ENCODE assay signal across 11 cellular contexts in the genomic region with DNA sequence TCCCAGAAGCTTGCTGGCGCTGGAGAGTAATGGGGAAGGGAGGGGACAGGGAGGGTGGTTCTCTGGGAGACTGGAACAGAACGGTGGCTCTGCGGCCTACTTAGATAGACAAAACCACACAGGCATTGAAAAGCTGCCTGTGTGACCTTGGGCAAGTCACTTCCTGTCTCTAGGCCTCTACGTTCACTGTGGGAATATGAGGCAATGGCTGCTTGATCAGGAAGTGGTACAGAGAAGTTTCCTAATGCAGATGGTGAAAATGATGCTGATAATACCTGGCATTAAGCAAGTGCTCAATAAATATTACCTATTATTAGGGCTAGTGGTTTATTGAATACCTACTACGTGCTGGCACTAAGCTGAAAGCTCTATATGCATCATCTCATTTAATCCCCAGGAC. TPM values are rescaled to one million over a fixed set of nuclear protein-coding genes. Genes with fewer than 3 reads are reported as not detected.
DNase-seq lines count a peak whose midpoint lies in the region; ATAC-seq and TF ChIP-seq lines count a peak whose summit lies in the region.
"Had no signal": no experiment of that assay in that cellular context is flagged by ENCODE, and none has a peak within 500 bp of the region (broad histone marks: within the 10 kb centered on the region; RNA-seq: fewer than 3 reads in every experiment).

No MANE protein-coding gene starts in this region.

- no peaks in the 10 kb centered on the region for H3K36me3 ChIP-seq in OCI-LY7 (ENCODE audit: insufficient read depth, low read length)
- H3K36me3 ChIP-seq: MG63 had no signal

- no peaks in the 10 kb centered on the region for H3K9me3 Mint-ChIP-seq in activated naive CD8-positive, alpha-beta T cell treated with anti-CD3 and anti-CD28 coated beads, Interleukin-2, amount 10 ng/mL, durations not matched to agents 7 days and 5 days

- intact Hi-C loops in OCI-LY7 (cut with micrococcal nuclease; ENCODE audit: unreplicated experiment), result no loop called here

- no TSS peak for BruUV-seq in OCI-LY7 (replicated peaks; lab: Mats Ljungman, UMichigan)

- peaks cover 4% of the 10 kb centered on the region for H3K36me3 Mint-ChIP-seq in activated naive CD8-positive, alpha-beta T cell treated with anti-CD3 and anti-CD28 coated beads, Interleukin-2, amount 10 ng/mL, durations not matched to agents 7 days and 5 days

- H3K4me3 Mint-ChIP-seq in activated naive CD8-positive, alpha-beta T cell treated with anti-CD3 and anti-CD28 coated beads, Interleukin-2, amount 10 ng/mL, durations not matched to agents 7 days and 5 days, result no peak overlapping the region

- H3K4me1 ChIP-seq in OCI-LY7 (ENCODE audit: insufficient read depth, low read length, poor library complexity, severe bottlenecking), result no peaks in the 10 kb centered on the region
- H3K4me1 ChIP-seq: adrenal gland had no signal

- H4K20me1 ChIP-seq in OCI-LY7 (ENCODE audit: insufficient read depth, low read length), result no peaks in the 10 kb centered on the region

- H3K27me3 Mint-ChIP-seq in activated naive CD8-positive, alpha-beta T cell treated with anti-CD3 and anti-CD28 coated beads, Interleukin-2, amount 10 ng/mL, durations not matched to agents 7 days and 5 days, result no peaks in the 10 kb centered on the region

- H3K4me3 ChIP-seq in OCI-LY7 (ENCODE audit: low read depth, low read length, poor library complexity, severe bottlenecking), result no peak overlapping the region
- H3K4me3 ChIP-seq: adrenal gland, MG63 had no signal

- no peak overlapping the region for H3K4me2 ChIP-seq in OCI-LY7 (ENCODE audit: low read length)

- DNase-seq in activated effector memory CD4-positive, alpha-beta T cell treated with Interleukin-2 at 50 U/mL for 16 hours, result peak; percentile 3
- DNase-seq in activated effector memory CD4-positive, alpha-beta T cell treated with anti-CD3 and anti-CD28 coated beads, Interleukin-2, amount 50 U/mL, for 16 hours, result no peak
- DNase-seq in OCI-LY7 (ENCODE audit: low spot score) (peak; percentile 12), NCI-H1105 treated with DMSO at 0.1 percent for 48 hours (lab: John Stamatoyannopoulos, UW) (no peak)
- DNase-seq in activated naive CD8-positive, alpha-beta T cell treated with anti-CD3 and anti-CD28 coated beads, Interleukin-2, amount 10 ng/mL, durations not matched to agents 7 days and 5 days, result no peak
- DNase-seq in stimulated activated naive CD8-positive, alpha-beta T cell treated with anti-CD3 and anti-CD28 coated beads, Interleukin-15, Interleukin-2, amounts not matched to agents 100 U/mL and 50 U/mL, for 24 hours, result peak; percentile 10
- DNase-seq: MG63, NCI-H524 treated with DMSO at 0.1 percent for 48 hours had no signal

- POLR2A ChIA-PET in OCI-LY7 (lab: Charles Lee), result interaction anchor here (0.6 kb wide), 1 partner anchor 169 kb away, joined by 5 read pairs; no protein-coding TSS in a partner anchor
- POLR2A ChIA-PET in activated naive CD8-positive, alpha-beta T cell treated with anti-CD3 and anti-CD28 coated beads, Interleukin-2, amount 10 ng/mL, durations not matched to agents 7 days and 5 days (lab: Charles Lee), result interaction anchor here (1.1 kb wide), 1 partner anchor 15 kb away, joined by 3 read pairs; the partner anchor contains the start of gene ZMAT5

- TF ChIP-seq CTCF in OCI-LY7 (conservative IDR thresholded peaks at IDR 0.05; ENCODE audit: low read length), result no peak

- ATAC-seq in activated naive CD8-positive, alpha-beta T cell treated with anti-CD3 and anti-CD28 coated beads, Interleukin-2, amount 10 ng/mL, durations not matched to agents 7 days and 5 days (ENCODE audit: low read depth), result peak; percentile 82
- peak; percentile 49 for ATAC-seq in stimulated activated naive CD8-positive, alpha-beta T cell treated with anti-CD3 and anti-CD28 coated beads, Interleukin-15, Interleukin-2, amounts not matched to agents 100 U/mL and 50 U/mL, for 24 hours
- ATAC-seq in GM21723 (IDR thresholded peaks at IDR 0.05; ENCODE audit: unreplicated experiment) (no peak), HG03354 (IDR thresholded peaks at IDR 0.05; ENCODE audit: poor library complexity, severe bottlenecking, unreplicated experiment) (no peak)

- H3K9me3 ChIP-seq in OCI-LY7 (ENCODE audit: low read length), result no peaks in the 10 kb centered on the region
- H3K9me3 ChIP-seq: adrenal gland, MG63 had no signal

- H3K79me2 ChIP-seq in OCI-LY7 (ENCODE audit: insufficient read depth, low read depth, low read length), result no peaks in the 10 kb centered on the region

- CTCF ChIA-PET in OCI-LY7 (lab: Charles Lee; ENCODE audit: unreplicated experiment), result no interaction called here

- H3K27ac ChIP-seq in OCI-LY7 (ENCODE audit: low read depth, low read length, poor library complexity, severe bottlenecking), result no peak overlapping the region

- no peak overlapping the region for H2AFZ ChIP-seq in OCI-LY7 (ENCODE audit: low read length)

- H3K9me2 ChIP-seq in OCI-LY7 (ENCODE audit: insufficient read depth, low read length), result no peaks in the 10 kb centered on the region

- H3K27ac Mint-ChIP-seq in activated naive CD8-positive, alpha-beta T cell treated with anti-CD3 and anti-CD28 coated beads, Interleukin-2, amount 10 ng/mL, durations not matched to agents 7 days and 5 days, result peak overlapping the region; percentile 82

- H3K4me1 Mint-ChIP-seq in activated naive CD8-positive, alpha-beta T cell treated with anti-CD3 and anti-CD28 coated beads, Interleukin-2, amount 10 ng/mL, durations not matched to agents 7 days and 5 days, result peaks cover 15% of the 10 kb centered on the region

RNA-seq across cellular contexts. Expression of gene ZMAT5, which starts 15.7 kb away (rescaled TPM):
- total RNA-seq in OCI-LY7 (2014; rRNA removed; shearing (Covaris generic)), result 19.1 and 22.1 TPM in 2 replicates
- total RNA-seq in OCI-LY7 (2022), result 20.4 and 21.2 TPM in 2 replicates
- 10 to 100 TPM; 19.4 to 20.6 TPM for total RNA-seq in activated naive CD8-positive, alpha-beta T cell treated with anti-CD3 and anti-CD28 coated beads, Interleukin-2, amount 10 ng/mL, durations not matched to agents 7 days and 5 days

RNA-seq across cellular contexts. Expression of gene UQCR10, which starts 16.0 kb away (rescaled TPM):
- total RNA-seq in OCI-LY7 (2014; rRNA removed; shearing (Covaris generic)), result 85.9 and 108 TPM in 2 replicates
- 104 and 111 TPM in 2 replicates for total RNA-seq in OCI-LY7 (2022)
- total RNA-seq in activated naive CD8-positive, alpha-beta T cell treated with anti-CD3 and anti-CD28 coated beads, Interleukin-2, amount 10 ng/mL, durations not matched to agents 7 days and 5 days, result 10 to 100 TPM; 83.6 to 84.2 TPM

RNA-seq across cellular contexts. Expression of gene CABP7, which starts 31.3 kb away (rescaled TPM):
- 0.06 and 0.23 TPM in 2 replicates for total RNA-seq in OCI-LY7 (2014; rRNA removed; shearing (Covaris generic))
- 0.18 TPM in 1 of 2 replicates, not detected in the other for total RNA-seq in OCI-LY7 (2022)
- total RNA-seq in activated naive CD8-positive, alpha-beta T cell treated with anti-CD3 and anti-CD28 coated beads, Interleukin-2, amount 10 ng/mL, durations not matched to agents 7 days and 5 days, result under 1 TPM in 1 of 2 experiments, not detected in 1; 0.09 TPM

Comparison
In these comparisons a context has a peak if more than half of its experiments do, and no peak if none do; other contexts are left out.
1. DNase-seq: peak in activated effector memory CD4-positive, alpha-beta T cell treated with Interleukin-2 at 50 U/mL for 16 hours (single experiment), OCI-LY7 (single experiment) and stimulated activated naive CD8-positive, alpha-beta T cell treated with anti-CD3 and anti-CD28 coated beads, Interleukin-15, Interleukin-2, amounts not matched to agents 100 U/mL and 50 U/mL, for 24 hours (single experiment); none in activated effector memory CD4-positive, alpha-beta T cell treated with anti-CD3 and anti-CD28 coated beads, Interleukin-2, amount 50 U/mL, for 16 hours (single experiment), activated naive CD8-positive, alpha-beta T cell treated with anti-CD3 and anti-CD28 coated beads, Interleukin-2, amount 10 ng/mL, durations not matched to agents 7 days and 5 days (single experiment) and NCI-H1105 treated with DMSO at 0.1 percent for 48 hours (single experiment).
2. ATAC-seq: peak in activated naive CD8-positive, alpha-beta T cell treated with anti-CD3 and anti-CD28 coated beads, Interleukin-2, amount 10 ng/mL, durations not matched to agents 7 days and 5 days (single experiment) and stimulated activated naive CD8-positive, alpha-beta T cell treated with anti-CD3 and anti-CD28 coated beads, Interleukin-15, Interleukin-2, amounts not matched to agents 100 U/mL and 50 U/mL, for 24 hours (single experiment); none in GM21723 (single experiment) and HG03354 (single experiment).